In the genomic region with DNA sequence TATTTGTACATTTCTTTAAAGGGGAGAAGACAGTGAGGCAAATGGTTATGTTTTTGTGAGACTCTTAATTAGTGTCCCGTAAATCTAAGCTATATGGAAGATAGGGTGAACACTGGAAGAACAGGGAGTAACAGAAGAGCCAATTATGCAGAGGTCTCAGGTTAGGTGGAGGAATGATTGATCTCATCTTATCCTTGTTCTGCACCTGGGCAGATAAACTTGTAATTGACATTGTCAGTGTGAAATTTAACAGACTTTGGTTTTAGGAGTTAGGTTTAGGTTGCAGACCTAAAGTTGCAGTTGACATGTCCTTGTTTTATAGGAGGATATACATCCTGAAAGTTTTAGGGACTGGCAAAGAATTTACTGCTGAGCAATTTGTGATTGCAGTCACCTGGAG, we compare ENCODE assay signal across 23 cellular contexts. TPM values are rescaled to one million over a fixed set of nuclear protein-coding genes. Genes with fewer than 3 reads are reported as not detected.
A peak's percentile ranks its signal among the peaks of the same experiment; 100 is the strongest.
DNase-seq lines count a peak whose midpoint lies in the region; ATAC-seq and TF ChIP-seq lines count a peak whose summit lies in the region.
"Had no signal": no experiment of that assay in that cellular context is flagged by ENCODE, and none has a peak within 500 bp of the region (broad histone marks: within the 10 kb centered on the region; RNA-seq: fewer than 3 reads in every experiment).

No MANE protein-coding gene starts in this region.

- H3K27ac Mint-ChIP-seq in activated CD4-positive, alpha-beta T cell treated with anti-CD3 and anti-CD28 coated beads for 36 hours = peak overlapping the region; percentile 69
- H3K27ac Mint-ChIP-seq in CD4-positive, alpha-beta memory T cell = peak overlapping the region; percentile 75 to 94 (median 82)
- peak overlapping the region; percentile 88 for H3K27ac Mint-ChIP-seq in activated T-helper 1 cell treated with anti-CD3 and anti-CD28 coated beads, Interleukin-12 subunit alpha, Interleukin-12 subunit beta, Interleukin-2, Interleukin-4 antibody, amounts not matched to agents 30 ng/mL and 10 ng/mL and 1 ng/mL, durations not matched to agents 14 hours and 24 hours and 36 hours
- peak overlapping the region in 9 of 10 donors; percentile 60 to 95 (median 79) for H3K27ac Mint-ChIP-seq in naive thymus-derived CD8-positive, alpha-beta T cell

- WGBS in tibial nerve, 2 donors = 74 to 84% methylated on average over 1 of the region's 1 CpG

- no peaks in the 10 kb centered on the region for H3K36me3 ChIP-seq in CD4-positive, alpha-beta memory T cell (ENCODE audit: insufficient read depth, low read length)
- H3K36me3 ChIP-seq in tibial nerve = no peaks in the 10 kb centered on the region
- H3K36me3 ChIP-seq: lower lobe of right lung, vagina had no signal

- no peak overlapping the region for H3K4me3 ChIP-seq in CD4-positive, alpha-beta memory T cell (ENCODE audit: low read length in 2 of 2)
- H3K4me3 ChIP-seq in tibial nerve = no peak overlapping the region
- H3K4me3 ChIP-seq: A549, dorsolateral prefrontal cortex, GM23248, lower lobe of right lung, vagina had no signal

- no peak for DNase-seq in activated CD4-positive, alpha-beta T cell treated with anti-CD3 and anti-CD28 coated beads for 36 hours
- no peak for DNase-seq in activated CD4-positive, alpha-beta T cell treated with anti-CD3 and anti-CD28 coated beads for 48 hours
- no peak for DNase-seq in CD4-positive, alpha-beta memory T cell
- no peak for DNase-seq in activated T-helper 1 cell treated with anti-CD3 and anti-CD28 coated beads, Interleukin-12 subunit alpha, Interleukin-12 subunit beta, Interleukin-2, Interleukin-4 antibody, amounts not matched to agents 30 ng/mL and 10 ng/mL and 1 ng/mL, durations not matched to agents 14 hours and 24 hours and 36 hours (ENCODE audit: low spot score)
- DNase-seq in naive thymus-derived CD8-positive, alpha-beta T cell = no peak
- no peak for DNase-seq in tibial nerve (ENCODE audit: low spot score in 2 of 2)
- DNase-seq: activated CD4-positive, alpha-beta T cell treated with anti-CD3 and anti-CD28 coated beads, Interleukin-2, amount 50 U/mL, for 1 hour; aorta; central memory CD4-positive, alpha-beta T cell; DMS 273 treated with DMSO at 0.1 percent for 48 hours; dorsolateral prefrontal cortex; foreskin keratinocyte; GM23248; islet precursor cell; lower lobe of right lung; NCI-H510A treated with DMSO at 0.1 percent for 48 hours; nucleus accumbens; retina had no signal

- no peak for TF ChIP-seq CTCF in tibial nerve (IDR thresholded peaks at IDR 0.05)

- H3K9me3 ChIP-seq in CD4-positive, alpha-beta memory T cell (ENCODE audit: control insufficient read depth in 1 of 2, low read length in 2 of 2) = no peaks in the 10 kb centered on the region
- H3K9me3 ChIP-seq in tibial nerve = no peaks in the 10 kb centered on the region
- H3K9me3 ChIP-seq: A549, lower lobe of right lung, vagina had no signal

- H3K27me3 Mint-ChIP-seq in activated CD4-positive, alpha-beta T cell treated with anti-CD3 and anti-CD28 coated beads for 36 hours = no peaks in the 10 kb centered on the region
- no peaks in the 10 kb centered on the region for H3K27me3 Mint-ChIP-seq in CD4-positive, alpha-beta memory T cell
- no peaks in the 10 kb centered on the region for H3K27me3 Mint-ChIP-seq in activated T-helper 1 cell treated with anti-CD3 and anti-CD28 coated beads, Interleukin-12 subunit alpha, Interleukin-12 subunit beta, Interleukin-2, Interleukin-4 antibody, amounts not matched to agents 30 ng/mL and 10 ng/mL and 1 ng/mL, durations not matched to agents 14 hours and 24 hours and 36 hours (ENCODE audit: insufficient read depth)
- H3K27me3 Mint-ChIP-seq in naive thymus-derived CD8-positive, alpha-beta T cell = no peaks in the 10 kb centered on the region

- no peak for TF ChIP-seq POLR2A in tibial nerve (IDR thresholded peaks at IDR 0.05)

- peaks cover 74% of the 10 kb centered on the region for H3K4me1 ChIP-seq in CD4-positive, alpha-beta memory T cell (ENCODE audit: insufficient read depth, low read length)
- peaks cover 0 to 60% (median 35%) of the 10 kb centered on the region in 4 donors for H3K4me1 ChIP-seq in tibial nerve

- peaks cover 43% of the 10 kb centered on the region for H3K36me3 Mint-ChIP-seq in activated CD4-positive, alpha-beta T cell treated with anti-CD3 and anti-CD28 coated beads for 36 hours (ENCODE audit: low read depth)
- H3K36me3 Mint-ChIP-seq in CD4-positive, alpha-beta memory T cell = peaks cover 7 to 25% of the 10 kb centered on the region in 2 donors
- H3K36me3 Mint-ChIP-seq in activated T-helper 1 cell treated with anti-CD3 and anti-CD28 coated beads, Interleukin-12 subunit alpha, Interleukin-12 subunit beta, Interleukin-2, Interleukin-4 antibody, amounts not matched to agents 30 ng/mL and 10 ng/mL and 1 ng/mL, durations not matched to agents 14 hours and 24 hours and 36 hours (ENCODE audit: low read depth) = peaks cover 20% of the 10 kb centered on the region
- H3K36me3 Mint-ChIP-seq in naive thymus-derived CD8-positive, alpha-beta T cell = peaks cover 0 to 3% (median 0%) of the 10 kb centered on the region in 3 donors

- POLR2A ChIA-PET in activated CD4-positive, alpha-beta T cell treated with anti-CD3 and anti-CD28 coated beads for 36 hours (lab: Charles Lee) = interaction anchor here (0.6 to 2.5 kb wide), 6 partner anchors 9 to 463 kb away, joined by 3 to 12 read pairs (median 5); partner anchors contain the start of gene WDR82
- POLR2A ChIA-PET in CD4-positive, alpha-beta memory T cell (lab: Charles Lee; ENCODE audit: partially characterized antibody) = interaction anchor here (1.0 to 38.1 kb wide), 4 partner anchors 10 to 39 kb away, joined by 3 to 1950 read pairs (median 117); partner anchors contain the start of genes GLYCTK and WDR82
- POLR2A ChIA-PET in naive thymus-derived CD8-positive, alpha-beta T cell (lab: Charles Lee) = interaction anchor here (0.7 to 58.8 kb wide), 4 partner anchors 5 to 213 kb away, joined by 6 to 1841 read pairs (median 1452); partner anchors contain the start of genes GLYCTK, PPM1M, TLR9 and TWF2

- ATAC-seq in activated CD4-positive, alpha-beta T cell treated with anti-CD3 and anti-CD28 coated beads for 36 hours = no peak
- no peak for ATAC-seq in naive thymus-derived CD8-positive, alpha-beta T cell
- ATAC-seq in GM21367 (IDR thresholded peaks at IDR 0.05; ENCODE audit: unreplicated experiment) (no peak), GM21529 (IDR thresholded peaks at IDR 0.05; ENCODE audit: unreplicated experiment) (no peak)
- ATAC-seq: A549, foreskin keratinocyte, lower lobe of right lung had no signal

- peaks cover 3% of the 10 kb centered on the region for H3K9me3 Mint-ChIP-seq in activated CD4-positive, alpha-beta T cell treated with anti-CD3 and anti-CD28 coated beads for 36 hours (ENCODE audit: low read depth)
- no peaks in the 10 kb centered on the region for H3K9me3 Mint-ChIP-seq in CD4-positive, alpha-beta memory T cell
- peaks cover 3% of the 10 kb centered on the region for H3K9me3 Mint-ChIP-seq in activated T-helper 1 cell treated with anti-CD3 and anti-CD28 coated beads, Interleukin-12 subunit alpha, Interleukin-12 subunit beta, Interleukin-2, Interleukin-4 antibody, amounts not matched to agents 30 ng/mL and 10 ng/mL and 1 ng/mL, durations not matched to agents 14 hours and 24 hours and 36 hours
- H3K9me3 Mint-ChIP-seq in naive thymus-derived CD8-positive, alpha-beta T cell = no peaks in the 10 kb centered on the region

- H3K27ac ChIP-seq in CD4-positive, alpha-beta memory T cell (ENCODE audit: low read depth, low read length) = peak overlapping the region; percentile 15
- no peak overlapping the region for H3K27ac ChIP-seq in tibial nerve
- H3K27ac ChIP-seq: A549, foreskin keratinocyte, GM23248, lower lobe of right lung, RWPE1, vagina had no signal

- no peaks in the 10 kb centered on the region for H3K27me3 ChIP-seq in CD4-positive, alpha-beta memory T cell (ENCODE audit: insufficient read depth, low read length)
- H3K27me3 ChIP-seq in tibial nerve = no peaks in the 10 kb centered on the region
- H3K27me3 ChIP-seq: dorsolateral prefrontal cortex, foreskin keratinocyte, vagina had no signal

- peaks cover 71% of the 10 kb centered on the region for H3K4me1 Mint-ChIP-seq in activated CD4-positive, alpha-beta T cell treated with anti-CD3 and anti-CD28 coated beads for 36 hours
- peaks cover 44 to 88% (median 64%) of the 10 kb centered on the region in 4 donors for H3K4me1 Mint-ChIP-seq in CD4-positive, alpha-beta memory T cell
- H3K4me1 Mint-ChIP-seq in activated T-helper 1 cell treated with anti-CD3 and anti-CD28 coated beads, Interleukin-12 subunit alpha, Interleukin-12 subunit beta, Interleukin-2, Interleukin-4 antibody, amounts not matched to agents 30 ng/mL and 10 ng/mL and 1 ng/mL, durations not matched to agents 14 hours and 24 hours and 36 hours (ENCODE audit: low read depth) = peaks cover 78% of the 10 kb centered on the region
- peaks cover 35 to 81% (median 76%) of the 10 kb centered on the region in 4 donors for H3K4me1 Mint-ChIP-seq in naive thymus-derived CD8-positive, alpha-beta T cell

- peak overlapping the region; percentile 5 for H3K4me3 Mint-ChIP-seq in activated CD4-positive, alpha-beta T cell treated with anti-CD3 and anti-CD28 coated beads for 36 hours
- peak overlapping the region in 3 of 8 donors; percentile 3 to 45 (median 10) for H3K4me3 Mint-ChIP-seq in CD4-positive, alpha-beta memory T cell
- peak overlapping the region; percentile 57 for H3K4me3 Mint-ChIP-seq in activated T-helper 1 cell treated with anti-CD3 and anti-CD28 coated beads, Interleukin-12 subunit alpha, Interleukin-12 subunit beta, Interleukin-2, Interleukin-4 antibody, amounts not matched to agents 30 ng/mL and 10 ng/mL and 1 ng/mL, durations not matched to agents 14 hours and 24 hours and 36 hours
- H3K4me3 Mint-ChIP-seq in naive thymus-derived CD8-positive, alpha-beta T cell = peak overlapping the region in 5 of 10 donors; percentile 6 to 50 (median 23)

- intact Hi-C loops in activated CD4-positive, alpha-beta T cell treated with anti-CD3 and anti-CD28 coated beads for 36 hours (cut with DNase I, micrococcal nuclease) = no loop called here
- intact Hi-C loops in CD4-positive, alpha-beta memory T cell (cut with micrococcal nuclease) = no loop called here
- intact Hi-C loops in activated T-helper 1 cell treated with anti-CD3 and anti-CD28 coated beads, Interleukin-12 subunit alpha, Interleukin-12 subunit beta, Interleukin-2, Interleukin-4 antibody, amounts not matched to agents 30 ng/mL and 10 ng/mL and 1 ng/mL, durations not matched to agents 14 hours and 24 hours and 36 hours (cut with micrococcal nuclease) = no loop called here

- CTCF ChIA-PET in activated CD4-positive, alpha-beta T cell treated with anti-CD3 and anti-CD28 coated beads for 36 hours (lab: Charles Lee) = interaction anchor here (0.5 to 2.8 kb wide), 8 partner anchors 8 to 338 kb away, joined by 3 to 34 read pairs (median 4); partner anchors contain the start of gene WDR82
- CTCF ChIA-PET in CD4-positive, alpha-beta memory T cell (lab: Charles Lee; ENCODE audit: partially characterized antibody) = interaction anchor here (6.3 to 31.1 kb wide), 2 partner anchors 10 to 36 kb away, joined by 74 to 684 read pairs; partner anchors contain the start of genes GLYCTK and WDR82

- TF ChIP-seq EP300 in tibial nerve (IDR thresholded peaks at IDR 0.05) = no peak

RNA-seq across cellular contexts. Expression of gene TWF2, which starts 3.1 kb away (rescaled TPM):
- 10 to 100 TPM; 85.0 to 93.5 TPM for total RNA-seq in activated CD4-positive, alpha-beta T cell treated with anti-CD3 and anti-CD28 coated beads for 36 hours
- total RNA-seq in CD4-positive, alpha-beta memory T cell = 10 to 100 TPM; 69.3 to 76.1 TPM
- 100 to 1,000 TPM; 122 to 124 TPM for polyA plus RNA-seq in CD4-positive, alpha-beta memory T cell
- 94.3 and 98.6 TPM in 2 replicates for total RNA-seq in activated T-helper 1 cell treated with anti-CD3 and anti-CD28 coated beads, Interleukin-12 subunit alpha, Interleukin-12 subunit beta, Interleukin-2, Interleukin-4 antibody, amounts not matched to agents 30 ng/mL and 10 ng/mL and 1 ng/mL, durations not matched to agents 14 hours and 24 hours and 36 hours
- 10 to 100 TPM; 77.2 to 77.6 TPM for total RNA-seq in naive thymus-derived CD8-positive, alpha-beta T cell
- polyA plus RNA-seq in naive thymus-derived CD8-positive, alpha-beta T cell = 100 to 1,000 TPM; 112 to 171 (median 142) TPM
- total RNA-seq in tibial nerve = 10 to 100 TPM; 59.2 to 72.9 (median 60.4) TPM

RNA-seq across cellular contexts. Expression of gene PPM1M, which starts 3.5 kb away (rescaled TPM):
- total RNA-seq in activated CD4-positive, alpha-beta T cell treated with anti-CD3 and anti-CD28 coated beads for 36 hours = 10 to 100 TPM; 52.9 to 59.2 TPM
- total RNA-seq in CD4-positive, alpha-beta memory T cell = 10 to 100 TPM; 70.2 to 81.1 TPM
- 10 to 100 TPM; 52.0 to 85.3 TPM for polyA plus RNA-seq in CD4-positive, alpha-beta memory T cell
- 57.1 and 59.5 TPM in 2 replicates for total RNA-seq in activated T-helper 1 cell treated with anti-CD3 and anti-CD28 coated beads, Interleukin-12 subunit alpha, Interleukin-12 subunit beta, Interleukin-2, Interleukin-4 antibody, amounts not matched to agents 30 ng/mL and 10 ng/mL and 1 ng/mL, durations not matched to agents 14 hours and 24 hours and 36 hours
- total RNA-seq in naive thymus-derived CD8-positive, alpha-beta T cell = 100 to 1,000 TPM; 108 to 114 TPM
- polyA plus RNA-seq in naive thymus-derived CD8-positive, alpha-beta T cell = 100 to 1,000 TPM in 2 of 3 donors, 10 to 100 TPM in 1; 68.0 to 172 (median 106) TPM
- 10 to 100 TPM; 25.8 to 35.1 (median 27.8) TPM for total RNA-seq in tibial nerve

RNA-seq across cellular contexts. Expression of gene TLR9, which starts 16.6 kb away (rescaled TPM):
- under 1 TPM; 0.59 to 0.74 TPM for total RNA-seq in activated CD4-positive, alpha-beta T cell treated with anti-CD3 and anti-CD28 coated beads for 36 hours
- total RNA-seq in CD4-positive, alpha-beta memory T cell = 1 to 10 TPM; 2.3 to 3.0 TPM
- not detected for polyA plus RNA-seq in CD4-positive, alpha-beta memory T cell
- 0.47 TPM in 1 of 2 replicates, not detected in the other for total RNA-seq in activated T-helper 1 cell treated with anti-CD3 and anti-CD28 coated beads, Interleukin-12 subunit alpha, Interleukin-12 subunit beta, Interleukin-2, Interleukin-4 antibody, amounts not matched to agents 30 ng/mL and 10 ng/mL and 1 ng/mL, durations not matched to agents 14 hours and 24 hours and 36 hours
- total RNA-seq in naive thymus-derived CD8-positive, alpha-beta T cell = 1 to 10 TPM; 2.4 to 2.8 TPM
- polyA plus RNA-seq in naive thymus-derived CD8-positive, alpha-beta T cell = not detected
- under 1 TPM in 2 of 4 donors, not detected in 2; 0.30 to 0.39 TPM for total RNA-seq in tibial nerve
- total RNA-seq: foreskin keratinocyte, GM23248, vagina had no signal
- polyA plus RNA-seq: aorta, foreskin keratinocyte, GM23248 had no signal

RNA-seq across cellular contexts. Expression of gene WDR82, which starts 36.4 kb away (rescaled TPM):
- 100 to 1,000 TPM in 1 of 2 experiments, 10 to 100 TPM in 1; 95.2 to 113 TPM for total RNA-seq in activated CD4-positive, alpha-beta T cell treated with anti-CD3 and anti-CD28 coated beads for 36 hours
- 100 to 1,000 TPM; 149 to 150 TPM for total RNA-seq in CD4-positive, alpha-beta memory T cell
- polyA plus RNA-seq in CD4-positive, alpha-beta memory T cell = 100 to 1,000 TPM in 1 of 2 donors, 10 to 100 TPM in 1; 62.3 to 143 TPM
- total RNA-seq in activated T-helper 1 cell treated with anti-CD3 and anti-CD28 coated beads, Interleukin-12 subunit alpha, Interleukin-12 subunit beta, Interleukin-2, Interleukin-4 antibody, amounts not matched to agents 30 ng/mL and 10 ng/mL and 1 ng/mL, durations not matched to agents 14 hours and 24 hours and 36 hours = 105 and 107 TPM in 2 replicates
- 100 to 1,000 TPM; 190 to 191 TPM for total RNA-seq in naive thymus-derived CD8-positive, alpha-beta T cell
- 100 to 1,000 TPM; 136 to 172 (median 146) TPM for polyA plus RNA-seq in naive thymus-derived CD8-positive, alpha-beta T cell
- total RNA-seq in tibial nerve = 10 to 100 TPM; 42.1 to 52.9 (median 48.6) TPM

RNA-seq across cellular contexts. Expression of gene ALAS1, which starts 44.1 kb away (rescaled TPM):
- 10 to 100 TPM; 52.8 to 68.7 TPM for total RNA-seq in activated CD4-positive, alpha-beta T cell treated with anti-CD3 and anti-CD28 coated beads for 36 hours
- 10 to 100 TPM; 30.0 to 34.6 TPM for total RNA-seq in CD4-positive, alpha-beta memory T cell
- polyA plus RNA-seq in CD4-positive, alpha-beta memory T cell = 10 to 100 TPM; 30.5 to 35.4 TPM
- total RNA-seq in activated T-helper 1 cell treated with anti-CD3 and anti-CD28 coated beads, Interleukin-12 subunit alpha, Interleukin-12 subunit beta, Interleukin-2, Interleukin-4 antibody, amounts not matched to agents 30 ng/mL and 10 ng/mL and 1 ng/mL, durations not matched to agents 14 hours and 24 hours and 36 hours = 105 and 110 TPM in 2 replicates
- 10 to 100 TPM; 16.2 to 18.8 TPM for total RNA-seq in naive thymus-derived CD8-positive, alpha-beta T cell
- 10 to 100 TPM; 14.7 to 28.9 (median 18.5) TPM for polyA plus RNA-seq in naive thymus-derived CD8-positive, alpha-beta T cell
- total RNA-seq in tibial nerve = 10 to 100 TPM; 26.1 to 37.1 (median 32.0) TPM
